ENCODE assay signal across 7 cellular contexts in genomic region chr11:124441081-124441480, GRCh38. TPM values are rescaled to one million over a fixed set of nuclear protein-coding genes. Genes with fewer than 3 reads are reported as not detected.
"Had no signal": no experiment of that assay in that cellular context is flagged by ENCODE, and none has a peak within 500 bp of the region (broad histone marks: within the 10 kb centered on the region; RNA-seq: fewer than 3 reads in every experiment).

No MANE protein-coding gene starts in this region.

- H3K4me3 Mint-ChIP-seq: H9 had no signal

- H3K27ac Mint-ChIP-seq: H9 had no signal

- DNase-seq: GOT3, H9, HCEC 1CT, IMR-90, KBM-7 had no signal

- H3K9me3 Mint-ChIP-seq: H9 had no signal

RNA-seq across cellular contexts. Expression of gene OR8B8, which starts 4.4 kb away (rescaled TPM):
- total RNA-seq: H4, H9, HT-29, IMR-90 had no signal

RNA-seq across cellular contexts. Expression of gene OR8B4, which starts 16.4 kb away (rescaled TPM):
- total RNA-seq: H4, H9, HT-29, IMR-90 had no signal

RNA-seq across cellular contexts. Expression of gene OR8B3, which starts 42.3 kb away (rescaled TPM):
- total RNA-seq: H4, H9, HT-29, IMR-90 had no signal

RNA-seq across cellular contexts. Expression of gene OR8B2, which starts 56.8 kb away (rescaled TPM):
- total RNA-seq: H4, H9, HT-29, IMR-90 had no signal
